In genomic region chr4:118352843-118353373, GRCh38 we compare ENCODE assay signal across 8 cellular contexts. TPM values are rescaled to one million over a fixed set of nuclear protein-coding genes. Genes with fewer than 3 reads are reported as not detected.
DNase-seq lines count a peak whose midpoint lies in the region; ATAC-seq and TF ChIP-seq lines count a peak whose summit lies in the region.

A gene with protein sequence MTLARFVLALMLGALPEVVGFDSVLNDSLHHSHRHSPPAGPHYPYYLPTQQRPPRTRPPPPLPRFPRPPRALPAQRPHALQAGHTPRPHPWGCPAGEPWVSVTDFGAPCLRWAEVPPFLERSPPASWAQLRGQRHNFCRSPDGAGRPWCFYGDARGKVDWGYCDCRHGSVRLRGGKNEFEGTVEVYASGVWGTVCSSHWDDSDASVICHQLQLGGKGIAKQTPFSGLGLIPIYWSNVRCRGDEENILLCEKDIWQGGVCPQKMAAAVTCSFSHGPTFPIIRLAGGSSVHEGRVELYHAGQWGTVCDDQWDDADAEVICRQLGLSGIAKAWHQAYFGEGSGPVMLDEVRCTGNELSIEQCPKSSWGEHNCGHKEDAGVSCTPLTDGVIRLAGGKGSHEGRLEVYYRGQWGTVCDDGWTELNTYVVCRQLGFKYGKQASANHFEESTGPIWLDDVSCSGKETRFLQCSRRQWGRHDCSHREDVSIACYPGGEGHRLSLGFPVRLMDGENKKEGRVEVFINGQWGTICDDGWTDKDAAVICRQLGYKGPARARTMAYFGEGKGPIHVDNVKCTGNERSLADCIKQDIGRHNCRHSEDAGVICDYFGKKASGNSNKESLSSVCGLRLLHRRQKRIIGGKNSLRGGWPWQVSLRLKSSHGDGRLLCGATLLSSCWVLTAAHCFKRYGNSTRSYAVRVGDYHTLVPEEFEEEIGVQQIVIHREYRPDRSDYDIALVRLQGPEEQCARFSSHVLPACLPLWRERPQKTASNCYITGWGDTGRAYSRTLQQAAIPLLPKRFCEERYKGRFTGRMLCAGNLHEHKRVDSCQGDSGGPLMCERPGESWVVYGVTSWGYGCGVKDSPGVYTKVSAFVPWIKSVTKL (minus strand): TSS chr4:118353003. CDS start chr4:118352720, 283 bp downstream.

- ATAC-seq in CD4-positive, CD25-positive, alpha-beta regulatory T cell (ENCODE audit: low read depth in 2 of 2) = peak; percentile 66
- ATAC-seq in GM19324 (IDR thresholded peaks at IDR 0.05; ENCODE audit: low FRiP score, unreplicated experiment) = peak; percentile 99
- ATAC-seq in HG03342 (IDR thresholded peaks at IDR 0.05; ENCODE audit: unreplicated experiment) = peak; percentile 98
- peak; percentile 87 for ATAC-seq in activated T-cell treated with anti-CD3 and anti-CD28 coated beads, Interleukin-2, amount 50 U/mL, for 4 hours

- H3K9me3 Mint-ChIP-seq in CD4-positive, CD25-positive, alpha-beta regulatory T cell = peaks cover 0 to 5% (median 0%) of the 10 kb centered on the region in 7 donors
- H3K9me3 Mint-ChIP-seq in activated T-cell treated with anti-CD3 and anti-CD28 coated beads, Interleukin-2, amount 50 U/mL, for 4 hours = no peaks in the 10 kb centered on the region
- no peaks in the 10 kb centered on the region for H3K9me3 Mint-ChIP-seq in nephron

- H3K4me3 ChIP-seq in CD4-positive, CD25-positive, alpha-beta regulatory T cell (ENCODE audit: low read depth, low read length) = no peak within 1 kb of the TSS
- H3K4me3 ChIP-seq in fibroblast of mammary gland (ENCODE audit: control insufficient read depth, low read depth, low read length) = peak within 1 kb of the TSS; percentile 56
- peak within 1 kb of the TSS; percentile 63 to 73 for H3K4me3 ChIP-seq in testis

- intact Hi-C loops in testis (cut with DNase I; ENCODE audit: low total_unique reads) = no loop called here

- H3K4me1 ChIP-seq in CD4-positive, CD25-positive, alpha-beta regulatory T cell (ENCODE audit: control insufficient read depth, insufficient read depth, low read length, poor library complexity, severe bottlenecking) = peaks cover 7% of the 10 kb centered on the region
- peaks cover 4% of the 10 kb centered on the region for H3K4me1 ChIP-seq in testis

- no peaks in the 10 kb centered on the region for H3K36me3 Mint-ChIP-seq in CD4-positive, CD25-positive, alpha-beta regulatory T cell
- H3K36me3 Mint-ChIP-seq in activated T-cell treated with anti-CD3 and anti-CD28 coated beads, Interleukin-2, amount 50 U/mL, for 4 hours (ENCODE audit: insufficient read depth) = no peaks in the 10 kb centered on the region
- H3K36me3 Mint-ChIP-seq in nephron (ENCODE audit: low read depth) = no peaks in the 10 kb centered on the region

- H3K9me3 ChIP-seq in CD4-positive, CD25-positive, alpha-beta regulatory T cell (ENCODE audit: control insufficient read depth in 2 of 2, low read length in 2 of 2) = no peaks in the 10 kb centered on the region
- H3K9me3 ChIP-seq in testis = no peaks in the 10 kb centered on the region

- H3K27ac ChIP-seq in CD4-positive, CD25-positive, alpha-beta regulatory T cell (ENCODE audit: insufficient read depth, low read length, poor library complexity, severe bottlenecking) = no peak within 1 kb of the TSS
- peak within 1 kb of the TSS; percentile 71 to 84 for H3K27ac ChIP-seq in testis

- WGBS in testis, 2 donors = 0% methylated on average over 5 to 35 of the region's 53 CpGs

- peak within 1 kb of the TSS in 3 of 4 donors; percentile 47 to 81 (median 72) for H3K4me3 Mint-ChIP-seq in CD4-positive, CD25-positive, alpha-beta regulatory T cell
- H3K4me3 Mint-ChIP-seq in activated T-cell treated with anti-CD3 and anti-CD28 coated beads, Interleukin-2, amount 50 U/mL, for 4 hours = peak within 1 kb of the TSS; percentile 68
- H3K4me3 Mint-ChIP-seq in nephron = peak within 1 kb of the TSS; percentile 83 to 92 (median 92)

- H3K4me1 Mint-ChIP-seq in CD4-positive, CD25-positive, alpha-beta regulatory T cell = peaks cover 6 to 14% (median 9%) of the 10 kb centered on the region in 4 donors
- peaks cover 14% of the 10 kb centered on the region for H3K4me1 Mint-ChIP-seq in activated T-cell treated with anti-CD3 and anti-CD28 coated beads, Interleukin-2, amount 50 U/mL, for 4 hours (ENCODE audit: low read depth)
- peaks cover 52% of the 10 kb centered on the region for H3K4me1 Mint-ChIP-seq in nephron

- H3K27ac Mint-ChIP-seq in CD4-positive, CD25-positive, alpha-beta regulatory T cell = peak within 1 kb of the TSS in 1 of 3 donors; percentile 88
- peak within 1 kb of the TSS; percentile 75 to 89 (median 81) for H3K27ac Mint-ChIP-seq in nephron

- no peaks in the 10 kb centered on the region for H3K36me3 ChIP-seq in CD4-positive, CD25-positive, alpha-beta regulatory T cell (ENCODE audit: control insufficient read depth, insufficient read depth, low read length)
- H3K36me3 ChIP-seq in testis (ENCODE audit: low read depth, missing control alignments) = no peaks in the 10 kb centered on the region

- peak; percentile 7 to 65 (median 26) for DNase-seq in CD4-positive, CD25-positive, alpha-beta regulatory T cell
- DNase-seq in NOMO-1 (lab: John Stamatoyannopoulos, UW; ENCODE audit: unreplicated experiment in 2 of 2) (peak; percentile 78 to 95), fibroblast of mammary gland (ENCODE audit: low read depth) (peak; percentile 59), testis (peak; percentile 83)
- peak; percentile 12 for DNase-seq in activated T-cell treated with anti-CD3 and anti-CD28 coated beads, Interleukin-2, amount 50 U/mL, for 4 hours

- peaks cover 31% of the 10 kb centered on the region for H3K27me3 ChIP-seq in CD4-positive, CD25-positive, alpha-beta regulatory T cell (ENCODE audit: control insufficient read depth, insufficient read depth, low read length)
- H3K27me3 ChIP-seq in testis = no peaks in the 10 kb centered on the region

- H3K27me3 Mint-ChIP-seq in CD4-positive, CD25-positive, alpha-beta regulatory T cell = peaks cover 75% of the 10 kb centered on the region
- peaks cover 73% of the 10 kb centered on the region for H3K27me3 Mint-ChIP-seq in activated T-cell treated with anti-CD3 and anti-CD28 coated beads, Interleukin-2, amount 50 U/mL, for 4 hours (ENCODE audit: low read depth)
- H3K27me3 Mint-ChIP-seq in nephron (ENCODE audit: low read depth) = peaks cover 49% of the 10 kb centered on the region

- TF ChIP-seq POLR2A in testis (IDR thresholded peaks at IDR 0.05) = no peak

- TF ChIP-seq CTCF in fibroblast of mammary gland (conservative IDR thresholded peaks at IDR 0.05; ENCODE audit: control insufficient read depth, insufficient read depth, low read depth, low read length) (no peak), nephron (IDR thresholded peaks at IDR 0.05; ENCODE audit: unreplicated experiment in 3 of 3) (peak; percentile 88 to 89 (median 89)), testis (IDR thresholded peaks at IDR 0.05) (peak; percentile 61 to 69 (median 61))

RNA-seq across cellular contexts. Expression of the gene that starts here (rescaled TPM):
- not detected for total RNA-seq in CD4-positive, CD25-positive, alpha-beta regulatory T cell
- polyA plus RNA-seq in CD4-positive, CD25-positive, alpha-beta regulatory T cell = under 1 TPM in 1 of 4 donors, not detected in 3; 0.05 TPM
- total RNA-seq in activated T-cell treated with anti-CD3 and anti-CD28 coated beads, Interleukin-2, amount 50 U/mL, for 4 hours = under 1 TPM in 1 of 3 donors, not detected in 2; 0.08 TPM
- 10 to 100 TPM; 33.9 to 65.4 TPM for total RNA-seq in testis
- 41.5 TPM for polyA plus RNA-seq in testis (ENCODE audit: insufficient read depth, low read depth, low replicate concordance)

Comparison
In these comparisons a context has a peak if more than half of its experiments do, and no peak if none do; other contexts are left out.
1. RNA of the gene that starts here (total RNA-seq): 33.9 to 65.4 TPM in testis; 0.08 TPM in activated T-cell treated with anti-CD3 and anti-CD28 coated beads, Interleukin-2, amount 50 U/mL, for 4 hours and not detected in CD4-positive, CD25-positive, alpha-beta regulatory T cell (single experiment); every median in the first group is over 10 times any median in the second.
2. RNA of the gene that starts here (polyA plus RNA-seq): 41.5 TPM in testis (single experiment); 0.05 TPM in CD4-positive, CD25-positive, alpha-beta regulatory T cell; every median in the first group is over 10 times any median in the second.
3. Peak in DNase-seq and ATAC-seq in CD4-positive, CD25-positive, alpha-beta regulatory T cell; RNA of the gene not detected or under 1 TPM.
4. Peak in DNase-seq and ATAC-seq in activated T-cell treated with anti-CD3 and anti-CD28 coated beads, Interleukin-2, amount 50 U/mL, for 4 hours; RNA of the gene not detected or under 1 TPM.
5. DNase-seq: peak in every context shown above with its lines; median percentile 86 in NOMO-1; 83 in testis; 59 in fibroblast of mammary gland; 26 in CD4-positive, CD25-positive, alpha-beta regulatory T cell; 12 in activated T-cell treated with anti-CD3 and anti-CD28 coated beads, Interleukin-2, amount 50 U/mL, for 4 hours.
6. Peak in every context shown above with its lines, with median percentiles within 50 percentile points of each other: ATAC-seq and H3K4me3 Mint-ChIP-seq.